In genomic region chr17:77374170-77374936, GRCh38 we compare ENCODE assay signal across 8 cellular contexts.
DNase-seq lines count a peak whose midpoint lies in the region; ATAC-seq and TF ChIP-seq lines count a peak whose summit lies in the region.

No MANE protein-coding gene starts in this region.

- H3K27ac Mint-ChIP-seq in activated T-cell treated with anti-CD3 and anti-CD28 coated beads, Interleukin-2, amount 50 U/mL, for 24 hours: peak overlapping the region; percentile 91

- BruUV-seq in PC-9 (replicated peaks; lab: Mats Ljungman, UMichigan): no TSS peak

- ATAC-seq in mucosa of descending colon: peak; percentile 49

- H3K4me2 ChIP-seq in PC-9: no peak overlapping the region

- no peak overlapping the region for H3K27ac ChIP-seq in PC-9

- H3K9ac ChIP-seq in ES-I3 (ENCODE audit: low read depth, low read length): peak overlapping the region; percentile 85

- peaks cover 49% of the 10 kb centered on the region for H4K20me1 ChIP-seq in PC-9 (ENCODE audit: insufficient read depth)

- peak overlapping the region; percentile 92 for H3K4me3 Mint-ChIP-seq in activated T-cell treated with anti-CD3 and anti-CD28 coated beads, Interleukin-2, amount 50 U/mL, for 24 hours

- no peaks in the 10 kb centered on the region for H3K9me2 ChIP-seq in PC-9 (ENCODE audit: insufficient read depth)

- CTCF ChIA-PET in PC-9 (lab: Charles Lee): no interaction called here

- no peaks in the 10 kb centered on the region for H3K36me3 ChIP-seq in ES-I3 (ENCODE audit: insufficient read depth, low read length)
- H3K36me3 ChIP-seq in mucosa of descending colon (ENCODE audit: low read depth): no peaks in the 10 kb centered on the region
- H3K36me3 ChIP-seq in PC-9 (ENCODE audit: low read depth): no peaks in the 10 kb centered on the region

- no peaks in the 10 kb centered on the region for H3K9me3 Mint-ChIP-seq in activated T-cell treated with anti-CD3 and anti-CD28 coated beads, Interleukin-2, amount 50 U/mL, for 24 hours

- no peaks in the 10 kb centered on the region for H3K9me3 ChIP-seq in ES-I3 (ENCODE audit: control insufficient read depth, insufficient read depth, low read length)
- no peaks in the 10 kb centered on the region for H3K9me3 ChIP-seq in mucosa of descending colon
- no peaks in the 10 kb centered on the region for H3K9me3 ChIP-seq in PC-9 (ENCODE audit: insufficient read depth, low read depth)

- TF ChIP-seq CTCF in epithelial cell of esophagus (IDR thresholded peaks at IDR 0.05; ENCODE audit: insufficient read depth, low read depth, low read length, missing control alignments): no peak
- no peak for TF ChIP-seq CTCF in mucosa of descending colon (IDR thresholded peaks at IDR 0.05)
- TF ChIP-seq CTCF in PC-9 (conservative IDR thresholded peaks at IDR 0.05): no peak

- no peak overlapping the region for H2AFZ ChIP-seq in PC-9

- peaks cover 73% of the 10 kb centered on the region for H3K4me1 Mint-ChIP-seq in activated T-cell treated with anti-CD3 and anti-CD28 coated beads, Interleukin-2, amount 50 U/mL, for 24 hours (ENCODE audit: low read depth)

- H3K4me1 ChIP-seq in ES-I3 (ENCODE audit: insufficient read depth, low read length): peaks cover 36% of the 10 kb centered on the region
- H3K4me1 ChIP-seq in mucosa of descending colon (ENCODE audit: low read depth): peaks cover 44% of the 10 kb centered on the region
- H3K4me1 ChIP-seq in PC-9 (replicated peaks; ENCODE audit: insufficient read depth): no peaks in the 10 kb centered on the region

- H3K27me3 Mint-ChIP-seq in activated T-cell treated with anti-CD3 and anti-CD28 coated beads, Interleukin-2, amount 50 U/mL, for 24 hours: no peaks in the 10 kb centered on the region

- peaks cover 2% of the 10 kb centered on the region for H3K36me3 Mint-ChIP-seq in activated T-cell treated with anti-CD3 and anti-CD28 coated beads, Interleukin-2, amount 50 U/mL, for 24 hours (ENCODE audit: low read depth)

- H3K79me2 ChIP-seq in PC-9 (ENCODE audit: low read depth): 0 out of 2 replicates have a peak, but pooled peaks cover 15% of the 10 kb centered on the region

- POLR2A ChIA-PET in PC-9 (lab: Charles Lee; ENCODE audit: unreplicated experiment): no interaction called here

- H3K4me3 ChIP-seq in epithelial cell of esophagus (ENCODE audit: low read length): peak overlapping the region; percentile 40
- peak overlapping the region; percentile 50 for H3K4me3 ChIP-seq in mucosa of descending colon
- no peak overlapping the region for H3K4me3 ChIP-seq in PC-9

- intact Hi-C loops in mucosa of descending colon (cut with DNase I, micrococcal nuclease): no loop called here
- intact Hi-C loops in PC-9 (cut with micrococcal nuclease; ENCODE audit: unreplicated experiment): no loop called here

- H3K27me3 ChIP-seq in PC-9 (ENCODE audit: insufficient read depth, low read depth): no peaks in the 10 kb centered on the region

- H3F3A ChIP-seq in PC-9 (ENCODE audit: insufficient read depth, low read depth): no peaks in the 10 kb centered on the region

- DNase-seq in NCI-H2227 (lab: John Stamatoyannopoulos, UW; ENCODE audit: unreplicated experiment) (peak; percentile 92), epithelial cell of esophagus (ENCODE audit: low read depth) (no peak), mucosa of descending colon (peak; percentile 71 to 90 (median 73)), SKM-1 treated with dmso at 0.1 percent for 144 hours (lab: John Stamatoyannopoulos, UW; ENCODE audit: unreplicated experiment) (no peak), PC-9 (no peak)
- DNase-seq in activated T-cell treated with anti-CD3 and anti-CD28 coated beads, Interleukin-2, amount 50 U/mL, for 24 hours: peak; percentile 80
- DNase-seq in stimulated activated CD8-positive, alpha-beta memory T cell treated with anti-CD3 and anti-CD28 coated beads, Interleukin-7, amount 100 ng/mL, for 4 hours (ENCODE audit: low read depth in 2 of 2): peak; percentile 37 to 62

Comparison
In these comparisons a context has a peak if more than half of its experiments do, and no peak if none do; other contexts are left out.
1. DNase-seq: peak in NCI-H2227 (single experiment), activated T-cell treated with anti-CD3 and anti-CD28 coated beads, Interleukin-2, amount 50 U/mL, for 24 hours (single experiment), mucosa of descending colon (3 of 3) and stimulated activated CD8-positive, alpha-beta memory T cell treated with anti-CD3 and anti-CD28 coated beads, Interleukin-7, amount 100 ng/mL, for 4 hours (2 of 2); none in epithelial cell of esophagus (single experiment), SKM-1 treated with dmso at 0.1 percent for 144 hours (single experiment) and PC-9 (0 of 2).